ENCODE assay signal across 13 cellular contexts in genomic region chr14:88986146-88986841, GRCh38.
DNase-seq lines count a peak whose midpoint lies in the region; ATAC-seq, FAIRE-seq and TF ChIP-seq lines count a peak whose summit lies in the region.
"Had no signal": no experiment of that assay in that cellular context is flagged by ENCODE, and none has a peak within 500 bp of the region (broad histone marks: within the 10 kb centered on the region; RNA-seq: fewer than 3 reads in every experiment).

No MANE protein-coding gene starts in this region.

- H3K36me3 ChIP-seq in astrocyte (ENCODE audit: insufficient read depth, low read length): no peaks in the 10 kb centered on the region

- ATAC-seq in GM21529 (IDR thresholded peaks at IDR 0.05; ENCODE audit: unreplicated experiment) (no peak), HG03045 (IDR thresholded peaks at IDR 0.05; ENCODE audit: unreplicated experiment) (no peak)

- FAIRE-seq in astrocyte (lab: Jason Lieb, UNC): no peak

- H2AFZ ChIP-seq in astrocyte (ENCODE audit: low read depth, low read length): no peak overlapping the region

- H3K27ac ChIP-seq in astrocyte (ENCODE audit: low read depth, low read length): peak overlapping the region; percentile 59
- H3K27ac ChIP-seq: HL-60 had no signal

- peaks cover 16% of the 10 kb centered on the region for H3K4me1 Mint-ChIP-seq in astrocyte (ENCODE audit: low read depth, unreplicated experiment)

- DNase-seq in EH (ENCODE audit: low read depth) (peak; percentile 74), NCI-H226 (peak; percentile 57), astrocyte (ENCODE audit: low read depth) (peak; percentile 87), kidney tubule cell (ENCODE audit: low spot score) (peak; percentile 85), NCI-H1694 (lab: John Stamatoyannopoulos, UW) (no peak)
- no peak for DNase-seq in activated CD4-positive, alpha-beta T cell treated with anti-CD3 and anti-CD28 coated beads, Interleukin-2, amount 50 U/mL, for 1 hour
- DNase-seq: NCI-H1092 treated with DMSO at 0.1 percent for 48 hours, NCI-H748 treated with DMSO at 0.1 percent for 48 hours had no signal

- no peak overlapping the region for H3K4me3 ChIP-seq in astrocyte (ENCODE audit: insufficient read depth, low read depth, low read length)

- H3K27me3 Mint-ChIP-seq in astrocyte (ENCODE audit: low read depth, unreplicated experiment): no peaks in the 10 kb centered on the region

- peaks cover 3% of the 10 kb centered on the region for H3K9me3 Mint-ChIP-seq in astrocyte (ENCODE audit: unreplicated experiment)

- no peaks in the 10 kb centered on the region for H3K79me2 ChIP-seq in astrocyte (ENCODE audit: insufficient read depth, low read length)

- H3K27me3 ChIP-seq in astrocyte (ENCODE audit: insufficient read depth, low read length): no peaks in the 10 kb centered on the region

- no peak overlapping the region for H3K4me3 Mint-ChIP-seq in astrocyte (ENCODE audit: unreplicated experiment)
- H3K4me3 Mint-ChIP-seq: T-helper 1 cell treated with Interleukin-12 subunit alpha and Interleukin-12 subunit beta and Interleukin-4 antibody, amounts not matched to agents 30 μg/mL and 1 μg/mL, for 36 hours had no signal

- TF ChIP-seq CTCF in astrocyte (IDR thresholded peaks at IDR 0.05; ENCODE audit: insufficient read depth, low read depth, low read length): no peak

- peak overlapping the region; percentile 37 for H3K27ac Mint-ChIP-seq in astrocyte (ENCODE audit: unreplicated experiment)
- H3K27ac Mint-ChIP-seq: activated naive CD4-positive, alpha-beta T cell treated with anti-CD3 and anti-CD28 coated beads, Interleukin-2, amount 50 U/mL, for 72 hours; T-helper 1 cell treated with Interleukin-12 subunit alpha and Interleukin-12 subunit beta and Interleukin-4 antibody, amounts not matched to agents 30 μg/mL and 1 μg/mL, for 36 hours had no signal

- peak overlapping the region; percentile 32 for H3K4me2 ChIP-seq in astrocyte (ENCODE audit: low read length)

- H3K4me1 ChIP-seq in astrocyte (ENCODE audit: insufficient read depth, low read length): peaks cover 23% of the 10 kb centered on the region

- H3K36me3 Mint-ChIP-seq in astrocyte (ENCODE audit: low read depth, unreplicated experiment): peaks cover 3% of the 10 kb centered on the region

- no peaks in the 10 kb centered on the region for H4K20me1 ChIP-seq in astrocyte (ENCODE audit: insufficient read depth, low read length)

- H3K9ac ChIP-seq in astrocyte (ENCODE audit: low read length): no peak overlapping the region

- H3K9me3 ChIP-seq in astrocyte (ENCODE audit: insufficient read depth, low read depth, low read length): peaks cover 4% of the 10 kb centered on the region

Comparison
In these comparisons a context has a peak if more than half of its experiments do, and no peak if none do; other contexts are left out.
1. DNase-seq: peak in EH (single experiment), NCI-H226 (single experiment), astrocyte (single experiment) and kidney tubule cell (single experiment); none in activated CD4-positive, alpha-beta T cell treated with anti-CD3 and anti-CD28 coated beads, Interleukin-2, amount 50 U/mL, for 1 hour (single experiment) and NCI-H1694 (single experiment).